In the genomic region with DNA sequence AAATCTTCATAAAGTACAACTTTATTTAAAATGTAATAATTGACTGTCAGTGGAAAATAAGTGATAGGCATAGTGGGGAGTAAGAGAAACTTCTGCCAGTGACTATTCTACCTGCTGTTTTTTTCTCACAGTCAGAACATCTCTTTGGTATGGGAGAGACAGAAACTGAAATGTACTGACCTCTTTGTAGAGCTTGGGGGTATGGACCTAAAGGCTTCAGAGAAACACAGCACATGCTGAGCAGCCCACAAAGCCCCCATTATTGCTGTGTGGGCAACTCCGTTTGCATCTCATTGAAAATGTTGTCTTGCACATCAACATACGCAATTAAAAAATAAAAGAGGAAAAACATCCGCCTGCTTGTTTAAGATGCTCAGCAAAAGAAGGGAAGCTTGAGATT, we compare ENCODE assay signal across 33 cellular contexts.
"Had no signal": no experiment of that assay in that cellular context is flagged by ENCODE, and none has a peak within 500 bp of the region (broad histone marks: within the 10 kb centered on the region; RNA-seq: fewer than 3 reads in every experiment).

No MANE protein-coding gene starts in this region.

- DNase-seq: activated CD4-positive, alpha-beta memory T cell treated with anti-CD3 and anti-CD28 coated beads, Interleukin-2, amount 10 ng/mL, durations not matched to agents 7 days and 5 days; activated CD4-positive, alpha-beta T cell treated with anti-CD3 and anti-CD28 coated beads for 36 hours; activated CD4-positive, alpha-beta T cell treated with anti-CD3 and anti-CD28 coated beads, Interleukin-2, amount 10 ng/mL, durations not matched to agents 7 days and 5 days; activated CD4-positive, alpha-beta T cell treated with anti-CD3 and anti-CD28 coated beads, Interleukin-2, amount 50 U/mL, for 4 hours; activated CD4-positive, CD25-positive, alpha-beta regulatory T cell; activated CD4-positive, CD25-positive, alpha-beta regulatory T cell treated with anti-CD3 and anti-CD28 coated beads, Interleukin-2, amount 50 U/mL, for 72 hours; activated CD8-positive, alpha-beta memory T cell treated with anti-CD3 and anti-CD28 coated beads, Interleukin-2, amount 50 U/mL, for 48 hours; activated gamma-delta T cell; activated naive CD4-positive, alpha-beta T cell; activated naive CD4-positive, alpha-beta T cell treated with anti-CD3 and anti-CD28 coated beads, Interleukin-2, amount 10 ng/mL, durations not matched to agents 7 days and 5 days; activated naive CD8-positive, alpha-beta T cell treated with anti-CD3 and anti-CD28 coated beads, Interleukin-2, amount 10 ng/mL, durations not matched to agents 7 days and 5 days; activated T-cell treated with anti-CD3 and anti-CD28 coated beads for 4 hours; activated T-cell treated with anti-CD3 and anti-CD28 coated beads, Interleukin-2, amount 50 U/mL, for 24 hours; activated T-cell treated with anti-CD3 and anti-CD28 coated beads, Interleukin-2, amount 50 U/mL, for 72 hours; brain microvascular endothelial cell; dorsolateral prefrontal cortex; effector memory CD4-positive, alpha-beta T cell; endodermal cell; foreskin fibroblast; heart left ventricle; T-cell; T1000; WERI-Rb-1 had no signal

- H3K27ac Mint-ChIP-seq: activated CD4-positive, alpha-beta memory T cell treated with anti-CD3 and anti-CD28 coated beads, Interleukin-2, amount 10 ng/mL, durations not matched to agents 7 days and 5 days; activated CD4-positive, alpha-beta T cell treated with anti-CD3 and anti-CD28 coated beads for 36 hours; activated CD4-positive, alpha-beta T cell treated with anti-CD3 and anti-CD28 coated beads, Interleukin-2, amount 10 ng/mL, durations not matched to agents 7 days and 5 days; activated naive CD4-positive, alpha-beta T cell treated with anti-CD3 and anti-CD28 coated beads, Interleukin-2, amount 10 ng/mL, durations not matched to agents 7 days and 5 days; activated naive CD4-positive, alpha-beta T cell treated with anti-CD3 and anti-CD28 coated beads, Interleukin-2, amount 50 U/mL, for 72 hours; activated naive CD8-positive, alpha-beta T cell treated with anti-CD3 and anti-CD28 coated beads, Interleukin-2, amount 10 ng/mL, durations not matched to agents 7 days and 5 days; activated T-cell treated with anti-CD3 and anti-CD28 coated beads, Interleukin-2, amount 50 U/mL, for 24 hours; activated T-cell treated with anti-CD3 and anti-CD28 coated beads, Interleukin-2, amount 50 U/mL, for 72 hours; dendritic cell treated with granulocyte-macrophage colony-stimulating factor and Interleukin-4, amounts not matched to agents 40 ng/mL and 50 ng/mL, for 4 days; endodermal cell; T-cell; T-helper 1 cell treated with Interleukin-12 subunit alpha and Interleukin-12 subunit beta and Interleukin-4 antibody, amounts not matched to agents 30 μg/mL and 1 μg/mL, for 36 hours; T-helper 2 cell treated with Interferon-gamma antibody and Interleukin-4, amounts not matched to agents 5 μg/mL and 100 μg/mL, for 36 hours had no signal

- H3K4me1 ChIP-seq: ascending aorta, heart left ventricle had no signal

- H3K4me1 Mint-ChIP-seq: activated CD4-positive, alpha-beta memory T cell treated with anti-CD3 and anti-CD28 coated beads, Interleukin-2, amount 10 ng/mL, durations not matched to agents 7 days and 5 days; activated CD4-positive, alpha-beta T cell treated with anti-CD3 and anti-CD28 coated beads for 36 hours; activated CD4-positive, alpha-beta T cell treated with anti-CD3 and anti-CD28 coated beads, Interleukin-2, amount 10 ng/mL, durations not matched to agents 7 days and 5 days; activated naive CD4-positive, alpha-beta T cell treated with anti-CD3 and anti-CD28 coated beads, Interleukin-2, amount 10 ng/mL, durations not matched to agents 7 days and 5 days; activated naive CD8-positive, alpha-beta T cell treated with anti-CD3 and anti-CD28 coated beads, Interleukin-2, amount 10 ng/mL, durations not matched to agents 7 days and 5 days; central memory CD8-positive, alpha-beta T cell; endodermal cell; T-cell had no signal

- H3K36me3 ChIP-seq: ascending aorta, brain microvascular endothelial cell, heart left ventricle, WERI-Rb-1 had no signal

- ATAC-seq: activated CD4-positive, alpha-beta T cell treated with anti-CD3 and anti-CD28 coated beads for 36 hours; activated naive CD4-positive, alpha-beta T cell treated with anti-CD3 and anti-CD28 coated beads, Interleukin-2, amount 50 U/mL, for 72 hours; activated T-cell treated with anti-CD3 and anti-CD28 coated beads, Interleukin-2, amount 50 U/mL, for 72 hours; esophagus mucosa; heart left ventricle; T-cell had no signal

- H3K36me3 Mint-ChIP-seq: activated naive CD4-positive, alpha-beta T cell treated with anti-CD3 and anti-CD28 coated beads, Interleukin-2, amount 10 ng/mL, durations not matched to agents 7 days and 5 days; activated naive CD8-positive, alpha-beta T cell treated with anti-CD3 and anti-CD28 coated beads, Interleukin-2, amount 10 ng/mL, durations not matched to agents 7 days and 5 days; T-cell had no signal

- H3K27me3 ChIP-seq: ascending aorta, brain microvascular endothelial cell, dorsolateral prefrontal cortex, heart left ventricle had no signal

- H3K4me3 ChIP-seq: ascending aorta, coronary artery, dorsolateral prefrontal cortex, heart left ventricle had no signal

- H3K4me3 Mint-ChIP-seq: activated CD4-positive, alpha-beta memory T cell treated with anti-CD3 and anti-CD28 coated beads, Interleukin-2, amount 10 ng/mL, durations not matched to agents 7 days and 5 days; activated CD4-positive, alpha-beta T cell treated with anti-CD3 and anti-CD28 coated beads for 36 hours; activated CD4-positive, alpha-beta T cell treated with anti-CD3 and anti-CD28 coated beads, Interleukin-2, amount 10 ng/mL, durations not matched to agents 7 days and 5 days; activated naive CD4-positive, alpha-beta T cell treated with anti-CD3 and anti-CD28 coated beads, Interleukin-2, amount 10 ng/mL, durations not matched to agents 7 days and 5 days; activated naive CD8-positive, alpha-beta T cell treated with anti-CD3 and anti-CD28 coated beads, Interleukin-2, amount 10 ng/mL, durations not matched to agents 7 days and 5 days; activated T-cell treated with anti-CD3 and anti-CD28 coated beads, Interleukin-2, amount 50 U/mL, for 24 hours; activated T-cell treated with anti-CD3 and anti-CD28 coated beads, Interleukin-2, amount 50 U/mL, for 72 hours; central memory CD8-positive, alpha-beta T cell; dendritic cell treated with granulocyte-macrophage colony-stimulating factor and Interleukin-4, amounts not matched to agents 40 ng/mL and 50 ng/mL, for 4 days; endodermal cell; T-cell; T-helper 1 cell treated with Interleukin-12 subunit alpha and Interleukin-12 subunit beta and Interleukin-4 antibody, amounts not matched to agents 30 μg/mL and 1 μg/mL, for 36 hours; T-helper 2 cell treated with Interferon-gamma antibody and Interleukin-4, amounts not matched to agents 5 μg/mL and 100 μg/mL, for 36 hours had no signal

- H3K27me3 Mint-ChIP-seq: activated CD4-positive, alpha-beta memory T cell treated with anti-CD3 and anti-CD28 coated beads, Interleukin-2, amount 10 ng/mL, durations not matched to agents 7 days and 5 days; activated CD4-positive, alpha-beta T cell treated with anti-CD3 and anti-CD28 coated beads for 36 hours; activated CD4-positive, alpha-beta T cell treated with anti-CD3 and anti-CD28 coated beads, Interleukin-2, amount 10 ng/mL, durations not matched to agents 7 days and 5 days; activated naive CD4-positive, alpha-beta T cell treated with anti-CD3 and anti-CD28 coated beads, Interleukin-2, amount 10 ng/mL, durations not matched to agents 7 days and 5 days; activated naive CD8-positive, alpha-beta T cell treated with anti-CD3 and anti-CD28 coated beads, Interleukin-2, amount 10 ng/mL, durations not matched to agents 7 days and 5 days; activated T-cell treated with anti-CD3 and anti-CD28 coated beads, Interleukin-2, amount 50 U/mL, for 24 hours; central memory CD8-positive, alpha-beta T cell; dendritic cell treated with granulocyte-macrophage colony-stimulating factor and Interleukin-4, amounts not matched to agents 40 ng/mL and 50 ng/mL, for 4 days; T-cell had no signal

- H3K27ac ChIP-seq: ascending aorta, brain microvascular endothelial cell, coronary artery, dorsolateral prefrontal cortex, heart left ventricle, WERI-Rb-1 had no signal

- FAIRE-seq: bronchial epithelial cell, frontal cortex had no signal
